Comparison of ENCODE assay signal across 29 cellular contexts in genomic region chrY:13019481-13019880, GRCh38.
A peak's percentile ranks its signal among the peaks of the same experiment; 100 is the strongest.
DNase-seq lines count a peak whose midpoint lies in the region; ATAC-seq and TF ChIP-seq lines count a peak whose summit lies in the region.
"Had no signal": no experiment of that assay in that cellular context is flagged by ENCODE, and none has a peak within 500 bp of the region (broad histone marks: within the 10 kb centered on the region; RNA-seq: fewer than 3 reads in every experiment).

No MANE protein-coding gene starts in this region.

- TF ChIP-seq CTCF in GM23338 (conservative IDR thresholded peaks at IDR 0.05; ENCODE audit: low read depth in 2 of 2) (no peak), RWPE1 (conservative IDR thresholded peaks at IDR 0.05; ENCODE audit: low read depth) (no peak), mucosa of descending colon (IDR thresholded peaks at IDR 0.05) (no peak)

- H2AFZ ChIP-seq in GM23338: 0 out of 2 replicates have a peak overlapping the region, but pooled peaks have one; percentile 23
- H2AFZ ChIP-seq: PC-9 had no signal

- H3K79me2 ChIP-seq in GM23338 (replicated peaks; ENCODE audit: insufficient read depth): no peaks in the 10 kb centered on the region

- H3K27ac ChIP-seq in GM23338 (ENCODE audit: low read depth): no peak overlapping the region
- no peak overlapping the region for H3K27ac ChIP-seq in RWPE1
- H3K27ac ChIP-seq: 22Rv1; BLaER1 treated with 17β-estradiol and CSF1 and Interleukin-3, amounts not matched to agents 10 nM and 100 nM; PC-9 had no signal

- H3K27me3 Mint-ChIP-seq in T-helper 2 cell treated with Interferon-gamma antibody and Interleukin-4, amounts not matched to agents 5 μg/mL and 100 μg/mL, for 36 hours (ENCODE audit: low read depth): peaks cover 2% of the 10 kb centered on the region
- no peaks in the 10 kb centered on the region for H3K27me3 Mint-ChIP-seq in GM23338 (ENCODE audit: insufficient read depth, low read depth, poor library complexity)
- H3K27me3 Mint-ChIP-seq: CD4-positive, alpha-beta T cell had no signal

- H3K36me3 Mint-ChIP-seq in T-helper 2 cell treated with Interferon-gamma antibody and Interleukin-4, amounts not matched to agents 5 μg/mL and 100 μg/mL, for 36 hours (ENCODE audit: low read depth): peaks cover 2% of the 10 kb centered on the region
- no peaks in the 10 kb centered on the region for H3K36me3 Mint-ChIP-seq in GM23338 (ENCODE audit: low read depth)

- H3K4me1 Mint-ChIP-seq in T-helper 2 cell treated with Interferon-gamma antibody and Interleukin-4, amounts not matched to agents 5 μg/mL and 100 μg/mL, for 36 hours (ENCODE audit: low read depth): peaks cover 39% of the 10 kb centered on the region
- peaks cover 12% of the 10 kb centered on the region for H3K4me1 Mint-ChIP-seq in GM23338
- H3K4me1 Mint-ChIP-seq: H9 had no signal

- H3F3A ChIP-seq in GM23338 (replicated peaks; ENCODE audit: low read depth): no peaks in the 10 kb centered on the region

- no peaks in the 10 kb centered on the region for H3K9me3 ChIP-seq in mucosa of descending colon
- H3K9me3 ChIP-seq: BLaER1 treated with 17β-estradiol and CSF1 and Interleukin-3, amounts not matched to agents 10 nM and 100 nM had no signal

- POLR2A ChIA-PET in RWPE1 (lab: Yijun Ruan, JAX; ENCODE audit: low non-redundant PET): no interaction called here

- no peaks in the 10 kb centered on the region for H3K9me2 ChIP-seq in GM23338 (ENCODE audit: insufficient read depth)

- H3K27me3 ChIP-seq in GM23338 (ENCODE audit: insufficient read depth): no peaks in the 10 kb centered on the region
- H3K27me3 ChIP-seq: BLaER1 treated with 17β-estradiol and CSF1 and Interleukin-3, amounts not matched to agents 10 nM and 100 nM had no signal

- no peak for ATAC-seq in GM23338
- ATAC-seq in mucosa of descending colon: no peak
- ATAC-seq in HG03108 (IDR thresholded peaks at IDR 0.05; ENCODE audit: unreplicated experiment): no peak
- ATAC-seq: GM12878, K562 had no signal

- no peak overlapping the region for H3K4me2 ChIP-seq in GM23338
- H3K4me2 ChIP-seq: BLaER1 treated with 17β-estradiol and CSF1 and Interleukin-3, amounts not matched to agents 10 nM and 100 nM; PC-9 had no signal

- intact Hi-C loops in mucosa of descending colon (cut with DNase I, micrococcal nuclease): no loop called here

- H3K4me3 ChIP-seq in GM23338 (no peak overlapping the region), mucosa of descending colon (no peak overlapping the region)
- H3K4me3 ChIP-seq: BLaER1 treated with 17β-estradiol and CSF1 and Interleukin-3, amounts not matched to agents 10 nM and 100 nM; GM12878; K562; PC-9 had no signal

- no peaks in the 10 kb centered on the region for H3K36me3 ChIP-seq in GM23338 (ENCODE audit: insufficient read depth)
- H3K36me3 ChIP-seq in mucosa of descending colon (ENCODE audit: low read depth): no peaks in the 10 kb centered on the region
- H3K36me3 ChIP-seq: BLaER1 treated with 17β-estradiol and CSF1 and Interleukin-3, amounts not matched to agents 10 nM and 100 nM had no signal

- no peaks in the 10 kb centered on the region for H4K20me1 ChIP-seq in GM23338 (replicated peaks; ENCODE audit: insufficient read depth)
- H4K20me1 ChIP-seq: BLaER1 treated with 17β-estradiol and CSF1 and Interleukin-3, amounts not matched to agents 10 nM and 100 nM had no signal

- H3K4me1 ChIP-seq in GM23338 (ENCODE audit: insufficient read depth): peaks cover 8% of the 10 kb centered on the region
- no peaks in the 10 kb centered on the region for H3K4me1 ChIP-seq in mucosa of descending colon (ENCODE audit: low read depth)
- H3K4me1 ChIP-seq: BLaER1 treated with 17β-estradiol and CSF1 and Interleukin-3, amounts not matched to agents 10 nM and 100 nM had no signal

- CTCF ChIA-PET in RWPE1 (lab: Yijun Ruan, JAX): no interaction called here

- H3K4me3 Mint-ChIP-seq in T-helper 2 cell treated with Interferon-gamma antibody and Interleukin-4, amounts not matched to agents 5 μg/mL and 100 μg/mL, for 36 hours: no peak overlapping the region
- H3K4me3 Mint-ChIP-seq in GM23338: no peak overlapping the region
- H3K4me3 Mint-ChIP-seq: CD4-positive, alpha-beta T cell; H9 had no signal

- H3K27ac Mint-ChIP-seq in T-helper 2 cell treated with Interferon-gamma antibody and Interleukin-4, amounts not matched to agents 5 μg/mL and 100 μg/mL, for 36 hours: peak overlapping the region; percentile 26
- no peak overlapping the region for H3K27ac Mint-ChIP-seq in GM23338
- H3K27ac Mint-ChIP-seq: CD4-positive, alpha-beta T cell; H9 had no signal

- DNase-seq in T-helper 2 cell treated with Interferon-gamma antibody and Interleukin-4, amounts not matched to agents 5 μg/mL and 100 μg/mL, for 36 hours (ENCODE audit: low spot score): no peak
- DNase-seq in T-helper 2 cell: no peak
- no peak for DNase-seq in GM23338 (ENCODE audit: low spot score)
- peak; percentile 64 for DNase-seq in LHCN-M2 (ENCODE audit: low read depth)
- DNase-seq in RWPE1 (ENCODE audit: low spot score): no peak
- DNase-seq in mucosa of descending colon: no peak
- no peak for DNase-seq in NCI-H2029 treated with DMSO at 0.1 percent for 48 hours (lab: John Stamatoyannopoulos, UW)
- DNase-seq: ACHN; CD4-positive, alpha-beta T cell; GDM1; H9; Kasumi-1; MV-4-11; NCI-H1105; NCI-H1436 treated with DMSO at 0.1 percent for 48 hours; NCI-H187 treated with DMSO at 0.1 percent for 48 hours; NCI-H2107; NCI-H446 treated with DMSO at 0.1 percent for 48 hours; NCI-H526; NCI-H82; NK-92 treated with Interleukin-12 subunit alpha and Interleukin-12 subunit beta, amount 100 ng/mL, for 24 hours; PC-9; SHP77; T-helper 1 cell had no signal

- no peaks in the 10 kb centered on the region for H3K9me3 Mint-ChIP-seq in T-helper 2 cell treated with Interferon-gamma antibody and Interleukin-4, amounts not matched to agents 5 μg/mL and 100 μg/mL, for 36 hours
- H3K9me3 Mint-ChIP-seq in GM23338: no peaks in the 10 kb centered on the region
- H3K9me3 Mint-ChIP-seq: CD4-positive, alpha-beta T cell; H9 had no signal

TF ChIP-seq in GM23338, 12 proteins besides CTCF, POLR2A, EP300 and RAD21 (continues in another document):
- no peak for TF ChIP-seq POLR2AphosphoS5 (IDR thresholded peaks at IDR 0.05; ENCODE audit: low read depth)
- no peak for TF ChIP-seq STAT1 (IDR thresholded peaks at IDR 0.05; ENCODE audit: unreplicated experiment)
- no peak for TF ChIP-seq ZNF114 (CRISPR knock-in tag; IDR thresholded peaks at IDR 0.05)
- TF ChIP-seq EZH2 (IDR thresholded peaks at IDR 0.05; ENCODE audit: low read depth, unreplicated experiment): no peak
- TF ChIP-seq ZNF331 (CRISPR knock-in tag; IDR thresholded peaks at IDR 0.05; ENCODE audit: low read depth): no peak
- no peak for TF ChIP-seq EZH2phosphoT487 (IDR thresholded peaks at IDR 0.05; ENCODE audit: unreplicated experiment)
- TF ChIP-seq REST (IDR thresholded peaks at IDR 0.05; ENCODE audit: unreplicated experiment): no peak
